ENCODE assay signal across 7 cellular contexts in the genomic region with DNA sequence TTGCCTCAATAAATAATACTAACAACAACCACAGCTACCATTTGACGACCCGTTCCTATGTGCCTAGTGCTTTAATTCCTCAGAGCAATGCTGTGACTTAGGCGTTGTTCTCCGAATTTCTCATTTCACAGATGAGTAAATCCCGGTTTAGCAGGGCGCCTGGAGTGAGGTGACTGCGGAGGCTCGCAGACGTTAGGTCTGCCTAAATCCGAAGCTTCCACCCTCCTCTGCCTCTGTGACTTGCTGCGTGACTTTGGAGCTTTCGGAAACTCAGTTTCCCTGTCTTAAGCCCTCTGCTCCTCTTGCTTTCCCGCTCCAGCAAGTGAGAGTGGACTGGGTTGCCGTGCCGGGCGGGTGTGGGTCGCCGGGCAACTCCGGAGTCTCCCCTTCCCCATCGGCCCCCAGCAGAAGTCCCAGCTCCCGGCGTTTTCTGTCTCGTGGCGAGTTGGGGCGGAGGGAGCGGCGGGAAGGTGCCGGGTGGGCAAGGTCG. TPM values are rescaled to one million over a fixed set of nuclear protein-coding genes. Genes with fewer than 3 reads are reported as not detected.
DNase-seq lines count a peak whose midpoint lies in the region; ATAC-seq and TF ChIP-seq lines count a peak whose summit lies in the region.

No MANE protein-coding gene starts in this region.

- peaks cover 15% of the 10 kb centered on the region for H3K4me1 Mint-ChIP-seq in activated T-helper 2 cell treated with anti-CD3 and anti-CD28 coated beads, Interferon-gamma antibody, Interleukin-2, Interleukin-4, amounts not matched to agents 10 μg/mL and 5 μg/mL and 100 μg/mL, durations not matched to agents 14 hours and 24 hours and 36 hours (ENCODE audit: low read depth)
- peaks cover 47% of the 10 kb centered on the region for H3K4me1 Mint-ChIP-seq in stimulated activated memory B cell treated with anti-CD40 and anti-IgM and Interleukin-4, amounts not matched to agents 10 μg/mL and 1 μg/mL and 100 μg/mL, for 72 hours

- H3K4me3 Mint-ChIP-seq in activated T-helper 2 cell treated with anti-CD3 and anti-CD28 coated beads, Interferon-gamma antibody, Interleukin-2, Interleukin-4, amounts not matched to agents 10 μg/mL and 5 μg/mL and 100 μg/mL, durations not matched to agents 14 hours and 24 hours and 36 hours (ENCODE audit: low read depth), result peak overlapping the region; percentile 54
- peak overlapping the region; percentile 79 for H3K4me3 Mint-ChIP-seq in stimulated activated memory B cell treated with anti-CD40 and anti-IgM and Interleukin-4, amounts not matched to agents 10 μg/mL and 1 μg/mL and 100 μg/mL, for 72 hours

- H3K27me3 Mint-ChIP-seq in activated T-helper 2 cell treated with anti-CD3 and anti-CD28 coated beads, Interferon-gamma antibody, Interleukin-2, Interleukin-4, amounts not matched to agents 10 μg/mL and 5 μg/mL and 100 μg/mL, durations not matched to agents 14 hours and 24 hours and 36 hours (ENCODE audit: low read depth), result peaks cover 72% of the 10 kb centered on the region
- H3K27me3 Mint-ChIP-seq in stimulated activated memory B cell treated with anti-CD40 and anti-IgM and Interleukin-4, amounts not matched to agents 10 μg/mL and 1 μg/mL and 100 μg/mL, for 72 hours, result peaks cover 65% of the 10 kb centered on the region

- no peak overlapping the region for H3K27ac Mint-ChIP-seq in activated T-helper 2 cell treated with anti-CD3 and anti-CD28 coated beads, Interferon-gamma antibody, Interleukin-2, Interleukin-4, amounts not matched to agents 10 μg/mL and 5 μg/mL and 100 μg/mL, durations not matched to agents 14 hours and 24 hours and 36 hours
- H3K27ac Mint-ChIP-seq in stimulated activated memory B cell treated with anti-CD40 and anti-IgM and Interleukin-4, amounts not matched to agents 10 μg/mL and 1 μg/mL and 100 μg/mL, for 72 hours, result no peak overlapping the region

- intact Hi-C loops in activated T-helper 2 cell treated with anti-CD3 and anti-CD28 coated beads, Interferon-gamma antibody, Interleukin-2, Interleukin-4, amounts not matched to agents 10 μg/mL and 5 μg/mL and 100 μg/mL, durations not matched to agents 14 hours and 24 hours and 36 hours (cut with micrococcal nuclease), result no loop called here

- no peak for DNase-seq in HFF-Myc (ENCODE audit: extremely low read depth, low read depth)
- DNase-seq in activated T-helper 2 cell treated with anti-CD3 and anti-CD28 coated beads, Interferon-gamma antibody, Interleukin-2, Interleukin-4, amounts not matched to agents 10 μg/mL and 5 μg/mL and 100 μg/mL, durations not matched to agents 14 hours and 24 hours and 36 hours (ENCODE audit: low spot score), result no peak
- peak; percentile 31 for DNase-seq in kidney tubule cell (ENCODE audit: low spot score)
- no peak for DNase-seq in COLO829 (ENCODE audit: low spot score)
- no peak for DNase-seq in H4 (ENCODE audit: low spot score)

- no peaks in the 10 kb centered on the region for H3K9me3 Mint-ChIP-seq in activated T-helper 2 cell treated with anti-CD3 and anti-CD28 coated beads, Interferon-gamma antibody, Interleukin-2, Interleukin-4, amounts not matched to agents 10 μg/mL and 5 μg/mL and 100 μg/mL, durations not matched to agents 14 hours and 24 hours and 36 hours
- H3K9me3 Mint-ChIP-seq in stimulated activated memory B cell treated with anti-CD40 and anti-IgM and Interleukin-4, amounts not matched to agents 10 μg/mL and 1 μg/mL and 100 μg/mL, for 72 hours, result no peaks in the 10 kb centered on the region

- H3K4me3 ChIP-seq in HFF-Myc (replicated peaks; ENCODE audit: low read depth, low read length), result peak overlapping the region; percentile 53

- no peak for TF ChIP-seq CTCF in HFF-Myc (IDR thresholded peaks at IDR 0.05; ENCODE audit: low read depth, low read length, missing control alignments)

- no peaks in the 10 kb centered on the region for H3K36me3 Mint-ChIP-seq in activated T-helper 2 cell treated with anti-CD3 and anti-CD28 coated beads, Interferon-gamma antibody, Interleukin-2, Interleukin-4, amounts not matched to agents 10 μg/mL and 5 μg/mL and 100 μg/mL, durations not matched to agents 14 hours and 24 hours and 36 hours (ENCODE audit: low read depth)
- H3K36me3 Mint-ChIP-seq in stimulated activated memory B cell treated with anti-CD40 and anti-IgM and Interleukin-4, amounts not matched to agents 10 μg/mL and 1 μg/mL and 100 μg/mL, for 72 hours, result no peaks in the 10 kb centered on the region

- ATAC-seq in stimulated activated memory B cell treated with anti-CD40 and anti-IgM and Interleukin-4, amounts not matched to agents 10 μg/mL and 1 μg/mL and 100 μg/mL, for 72 hours, result no peak
- no peak for ATAC-seq in GM19397 (IDR thresholded peaks at IDR 0.05; ENCODE audit: unreplicated experiment)

RNA-seq across cellular contexts. Expression of a gene that starts 0.7 kb away (rescaled TPM):
- 0.07 and 0.11 TPM in 2 replicates for total RNA-seq in activated T-helper 2 cell treated with anti-CD3 and anti-CD28 coated beads, Interferon-gamma antibody, Interleukin-2, Interleukin-4, amounts not matched to agents 10 μg/mL and 5 μg/mL and 100 μg/mL, durations not matched to agents 14 hours and 24 hours and 36 hours
- total RNA-seq in H4 (2014; rRNA removed; shearing (Covaris generic)), result 13.1 and 13.6 TPM in 2 replicates

RNA-seq across cellular contexts. Expression of a gene that starts 58.9 kb away (rescaled TPM):
- total RNA-seq in activated T-helper 2 cell treated with anti-CD3 and anti-CD28 coated beads, Interferon-gamma antibody, Interleukin-2, Interleukin-4, amounts not matched to agents 10 μg/mL and 5 μg/mL and 100 μg/mL, durations not matched to agents 14 hours and 24 hours and 36 hours, result 21.9 and 23.5 TPM in 2 replicates
- total RNA-seq in H4 (2014; rRNA removed; shearing (Covaris generic)), result not detected in 2 replicates

Comparison
In these comparisons a context has a peak if more than half of its experiments do, and no peak if none do; other contexts are left out.
1. RNA of a gene that starts 0.7 kb away (total RNA-seq): 13.1 to 13.6 TPM in H4; 0.07 to 0.11 TPM in activated T-helper 2 cell treated with anti-CD3 and anti-CD28 coated beads, Interferon-gamma antibody, Interleukin-2, Interleukin-4, amounts not matched to agents 10 μg/mL and 5 μg/mL and 100 μg/mL, durations not matched to agents 14 hours and 24 hours and 36 hours; every median in the first group is over 10 times any median in the second.
2. RNA of a gene that starts 58.9 kb away (total RNA-seq): 21.9 to 23.5 TPM in activated T-helper 2 cell treated with anti-CD3 and anti-CD28 coated beads, Interferon-gamma antibody, Interleukin-2, Interleukin-4, amounts not matched to agents 10 μg/mL and 5 μg/mL and 100 μg/mL, durations not matched to agents 14 hours and 24 hours and 36 hours; not detected in H4; every median in the first group is over 10 times any median in the second.